ENCODE assay signal across 13 cellular contexts in the genomic region with DNA sequence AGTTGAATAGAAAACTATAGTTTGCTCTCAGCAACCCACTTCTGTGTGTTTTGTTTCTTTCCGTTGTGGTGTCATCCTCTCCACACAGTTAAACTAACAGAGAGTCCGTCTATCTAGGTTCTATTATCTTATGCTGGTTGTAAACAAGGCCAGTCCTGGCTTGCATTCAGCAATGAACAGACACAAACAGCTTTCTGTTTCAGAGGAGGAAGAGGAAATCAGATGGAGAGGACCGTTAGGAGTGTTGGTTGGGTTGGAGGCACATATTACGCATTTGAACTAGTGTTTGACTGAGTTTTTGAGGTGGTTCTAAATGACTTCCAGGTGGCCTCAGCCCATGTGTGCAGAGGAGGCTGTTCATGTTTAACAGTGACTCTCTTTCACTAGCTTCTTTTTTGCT.
DNase-seq lines count a peak whose midpoint lies in the region; ATAC-seq and TF ChIP-seq lines count a peak whose summit lies in the region.
"Had no signal": no experiment of that assay in that cellular context is flagged by ENCODE, and none has a peak within 500 bp of the region (broad histone marks: within the 10 kb centered on the region; RNA-seq: fewer than 3 reads in every experiment).

No MANE protein-coding gene starts in this region.

- peaks cover 7% of the 10 kb centered on the region for H3K9me3 Mint-ChIP-seq in activated CD8-positive, alpha-beta T cell treated with anti-CD3 and anti-CD28 coated beads, Interleukin-2, amount 10 ng/mL, durations not matched to agents 7 days and 5 days (ENCODE audit: insufficient read depth)

- no peaks in the 10 kb centered on the region for H3K9me3 ChIP-seq in DOHH2 (ENCODE audit: control insufficient read depth, insufficient read depth, low read length)
- H3K9me3 ChIP-seq: left lung, thoracic aorta had no signal

- H3K27ac ChIP-seq in DOHH2 (ENCODE audit: low read depth, low read length): peak overlapping the region; percentile 79
- H3K27ac ChIP-seq: left lung, parathyroid adenoma, thoracic aorta had no signal

- DNase-seq in MV-4-11 (lab: John Stamatoyannopoulos, UW) (peak; percentile 52), midbrain (lab: John Stamatoyannopoulos, UW) (peak; percentile 34), T1000 (lab: John Stamatoyannopoulos, UW) (no peak), DMS 273 treated with DMSO at 0.1 percent for 48 hours (lab: John Stamatoyannopoulos, UW) (no peak), AML-193 (lab: John Stamatoyannopoulos, UW) (no peak)
- DNase-seq in activated CD8-positive, alpha-beta T cell treated with anti-CD3 and anti-CD28 coated beads, Interleukin-2, amount 10 ng/mL, durations not matched to agents 7 days and 5 days: no peak
- DNase-seq: left lung; stimulated activated CD4-positive, alpha-beta T cell treated with anti-CD3 and anti-CD28 coated beads, Interleukin-4, amount 100 ng/mL, for 4 hours; SW 1271 had no signal

- H3K4me3 Mint-ChIP-seq in activated CD8-positive, alpha-beta T cell treated with anti-CD3 and anti-CD28 coated beads, Interleukin-2, amount 10 ng/mL, durations not matched to agents 7 days and 5 days: no peak overlapping the region

- no peaks in the 10 kb centered on the region for H3K27me3 Mint-ChIP-seq in activated CD8-positive, alpha-beta T cell treated with anti-CD3 and anti-CD28 coated beads, Interleukin-2, amount 10 ng/mL, durations not matched to agents 7 days and 5 days (ENCODE audit: low read depth)

- peak overlapping the region; percentile 16 for H3K4me3 ChIP-seq in DOHH2 (ENCODE audit: low read length)
- H3K4me3 ChIP-seq: left lung, thoracic aorta had no signal

- H3F3A ChIP-seq in DOHH2 (ENCODE audit: control insufficient read depth, insufficient read depth): peaks cover 22% of the 10 kb centered on the region

- H4K20me1 ChIP-seq in DOHH2 (ENCODE audit: control insufficient read depth, insufficient read depth, low read depth, low read length): no peaks in the 10 kb centered on the region

- peak overlapping the region; percentile 49 for H3K4me2 ChIP-seq in DOHH2 (ENCODE audit: low read length)

- H3K27me3 ChIP-seq in DOHH2 (ENCODE audit: control insufficient read depth, low read length): no peaks in the 10 kb centered on the region
- H3K27me3 ChIP-seq: left lung had no signal

- peak overlapping the region; percentile 89 for H3K27ac Mint-ChIP-seq in activated CD8-positive, alpha-beta T cell treated with anti-CD3 and anti-CD28 coated beads, Interleukin-2, amount 10 ng/mL, durations not matched to agents 7 days and 5 days

- CTCF ChIA-PET in activated CD8-positive, alpha-beta T cell treated with anti-CD3 and anti-CD28 coated beads, Interleukin-2, amount 10 ng/mL, durations not matched to agents 7 days and 5 days (lab: Charles Lee): interaction anchor here (0.8 to 2.9 kb wide), 4 partner anchors 9 to 270 kb away, joined by 3 to 18 read pairs (median 4); no protein-coding TSS in a partner anchor

- peaks cover 8% of the 10 kb centered on the region for H3K79me2 ChIP-seq in DOHH2 (ENCODE audit: control insufficient read depth, low read length)
- H3K79me2 ChIP-seq: parathyroid adenoma had no signal

- peaks cover 68% of the 10 kb centered on the region for H3K4me1 ChIP-seq in DOHH2 (ENCODE audit: control insufficient read depth, low read length)
- H3K4me1 ChIP-seq: parathyroid adenoma had no signal

- TF ChIP-seq CTCF in DOHH2 (IDR thresholded peaks at IDR 0.05; ENCODE audit: low read depth, low read length, poor library complexity, severe bottlenecking): no peak

- ATAC-seq in activated CD8-positive, alpha-beta T cell treated with anti-CD3 and anti-CD28 coated beads, Interleukin-2, amount 10 ng/mL, durations not matched to agents 7 days and 5 days: peak; percentile 71
- no peak for ATAC-seq in esophagus mucosa
- ATAC-seq: left lung had no signal

- peaks cover 76% of the 10 kb centered on the region for H3K36me3 Mint-ChIP-seq in activated CD8-positive, alpha-beta T cell treated with anti-CD3 and anti-CD28 coated beads, Interleukin-2, amount 10 ng/mL, durations not matched to agents 7 days and 5 days (ENCODE audit: low read depth)

- peaks cover 100% of the 10 kb centered on the region for H3K36me3 ChIP-seq in DOHH2 (ENCODE audit: control insufficient read depth, low read length)

- no peaks in the 10 kb centered on the region for H3K9me2 ChIP-seq in DOHH2 (replicated peaks; ENCODE audit: control insufficient read depth, low read length)

- POLR2A ChIA-PET in activated CD8-positive, alpha-beta T cell treated with anti-CD3 and anti-CD28 coated beads, Interleukin-2, amount 10 ng/mL, durations not matched to agents 7 days and 5 days (lab: Charles Lee): interaction anchor here (0.6 to 2.8 kb wide), 5 partner anchors 10 to 131 kb away, joined by 3 to 12 read pairs (median 3); no protein-coding TSS in a partner anchor

- peaks cover 29% of the 10 kb centered on the region for H3K4me1 Mint-ChIP-seq in activated CD8-positive, alpha-beta T cell treated with anti-CD3 and anti-CD28 coated beads, Interleukin-2, amount 10 ng/mL, durations not matched to agents 7 days and 5 days (ENCODE audit: low read depth)

Comparison
In these comparisons a context has a peak if more than half of its experiments do, and no peak if none do; other contexts are left out.
1. DNase-seq: peak in MV-4-11 (single experiment) and midbrain (single experiment); none in activated CD8-positive, alpha-beta T cell treated with anti-CD3 and anti-CD28 coated beads, Interleukin-2, amount 10 ng/mL, durations not matched to agents 7 days and 5 days (single experiment), T1000 (single experiment), DMS 273 treated with DMSO at 0.1 percent for 48 hours (single experiment) and AML-193 (0 of 2).